In the genomic region with DNA sequence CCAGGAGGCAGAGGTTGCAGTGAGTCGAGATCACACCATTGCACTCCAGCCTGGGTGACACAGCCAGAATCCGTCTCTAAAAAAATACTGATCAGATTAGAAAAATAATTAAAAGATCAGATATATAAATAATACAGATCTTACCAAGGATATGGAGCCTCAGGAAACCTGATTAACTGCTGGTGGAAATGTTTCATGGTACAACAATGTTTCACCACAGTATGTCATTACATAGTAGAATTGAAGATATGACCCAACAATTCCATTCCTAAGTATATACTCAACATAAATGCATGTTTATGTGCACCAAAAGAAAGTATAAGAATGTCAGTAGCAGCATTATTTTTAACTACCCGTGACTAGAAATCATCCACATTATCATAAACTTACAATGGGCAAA, we compare ENCODE assay signal across 23 cellular contexts. TPM values are rescaled to one million over a fixed set of nuclear protein-coding genes. Genes with fewer than 3 reads are reported as not detected.
DNase-seq lines count a peak whose midpoint lies in the region; ATAC-seq and TF ChIP-seq lines count a peak whose summit lies in the region.
"Had no signal": no experiment of that assay in that cellular context is flagged by ENCODE, and none has a peak within 500 bp of the region (broad histone marks: within the 10 kb centered on the region; RNA-seq: fewer than 3 reads in every experiment).

No MANE protein-coding gene starts in this region.

- H3K9me1 ChIP-seq in IMR-90 (ENCODE audit: insufficient read depth, low read length) = no peaks in the 10 kb centered on the region

- no peak overlapping the region for H2BK12ac ChIP-seq in trophoblast cell (ENCODE audit: low read length)

- H3K27ac Mint-ChIP-seq in stimulated activated memory B cell treated with anti-CD40 and anti-IgM and Interleukin-4, amounts not matched to agents 10 μg/mL and 1 μg/mL and 100 μg/mL, for 72 hours = no peak overlapping the region
- H3K27ac Mint-ChIP-seq: CD14-positive monocyte; CD4-positive, alpha-beta T cell had no signal

- no peak overlapping the region for H3K56ac ChIP-seq in IMR-90 (ENCODE audit: extremely low read depth, insufficient read depth, low read length)

- no peaks in the 10 kb centered on the region for H3K27me3 ChIP-seq in IMR-90 (ENCODE audit: control insufficient read depth, insufficient read depth, low read length)
- H3K27me3 ChIP-seq in trophoblast cell (ENCODE audit: insufficient read depth, low read length) = no peaks in the 10 kb centered on the region
- no peaks in the 10 kb centered on the region for H3K27me3 ChIP-seq in brain microvascular endothelial cell (replicated peaks)
- H3K27me3 ChIP-seq: BE2C; BLaER1 treated with 17β-estradiol and CSF1 and Interleukin-3, amounts not matched to agents 10 nM and 100 nM had no signal

- TF ChIP-seq CTCF in IMR-90 (conservative IDR thresholded peaks at IDR 0.05; ENCODE audit: low read depth, low read length) (no peak), brain microvascular endothelial cell (IDR thresholded peaks at IDR 0.05; ENCODE audit: low read depth, low read length, missing control alignments) (no peak)

- H3K23ac ChIP-seq in IMR-90 (ENCODE audit: low read depth, low read length) (no peak overlapping the region), trophoblast cell (ENCODE audit: low read length) (no peak overlapping the region)

- peaks cover 5% of the 10 kb centered on the region for H3K4me1 Mint-ChIP-seq in stimulated activated memory B cell treated with anti-CD40 and anti-IgM and Interleukin-4, amounts not matched to agents 10 μg/mL and 1 μg/mL and 100 μg/mL, for 72 hours

- H4K12ac ChIP-seq in trophoblast cell (ENCODE audit: low read depth, low read length) = no peak overlapping the region

- H2BK120ac ChIP-seq in IMR-90 (ENCODE audit: low read depth, low read length) (no peak overlapping the region), trophoblast cell (ENCODE audit: insufficient read depth, low read length, poor library complexity) (no peak overlapping the region)

- TF ChIP-seq POLR2A in IMR-90 (IDR thresholded peaks at IDR 0.05; ENCODE audit: low read depth, low read length) = no peak

- in situ Hi-C loops in IMR-90 (cut with MboI; ENCODE audit: low sequenced_read_pairs) = no loop called here
- in situ Hi-C loops in brain microvascular endothelial cell (cut with HindIII; ENCODE audit: low pct_ligation_motif_present, low sequenced_read_pairs) = no loop called here

- H4K8ac ChIP-seq in IMR-90 (ENCODE audit: low read depth in 2 of 2, low read length in 2 of 2) (no peak overlapping the region), trophoblast cell (ENCODE audit: low read depth, low read length) (no peak overlapping the region)

- DNase-seq in EH (ENCODE audit: low read depth) (peak; percentile 25), ELR (ENCODE audit: low read depth) (peak; percentile 56), IMR-90 (peak; percentile 5), trophoblast cell (peak; percentile 51 to 91), brain microvascular endothelial cell (no peak)
- DNase-seq: 8988T; ACHN; AML-193; BE2C; Calu3; CD4-positive, alpha-beta T cell; CD8-positive, alpha-beta memory T cell; DMS53; DMS79 treated with DMSO at 0.1 percent for 48 hours; GF-D8; H7; HCEC 1CT had no signal

- H4K5ac ChIP-seq in IMR-90 (ENCODE audit: low read depth, low read length) = no peak overlapping the region

- no peak overlapping the region for H2BK15ac ChIP-seq in IMR-90 (ENCODE audit: low read depth, low read length)

- H3K27me3 Mint-ChIP-seq in stimulated activated memory B cell treated with anti-CD40 and anti-IgM and Interleukin-4, amounts not matched to agents 10 μg/mL and 1 μg/mL and 100 μg/mL, for 72 hours = no peaks in the 10 kb centered on the region

- no peaks in the 10 kb centered on the region for H3K79me2 ChIP-seq in trophoblast cell (ENCODE audit: control insufficient read depth, insufficient read depth, low read length, poor library complexity)

- H3K36me3 Mint-ChIP-seq in stimulated activated memory B cell treated with anti-CD40 and anti-IgM and Interleukin-4, amounts not matched to agents 10 μg/mL and 1 μg/mL and 100 μg/mL, for 72 hours = peaks cover 12% of the 10 kb centered on the region

- H3K79me1 ChIP-seq in IMR-90 (ENCODE audit: low read depth in 1 of 2, low read length in 2 of 2) (no peaks in the 10 kb centered on the region), trophoblast cell (ENCODE audit: low read length) (no peaks in the 10 kb centered on the region)

- H3K4me2 ChIP-seq in IMR-90 (ENCODE audit: low read depth, low read length) (no peak overlapping the region), trophoblast cell (ENCODE audit: low read length) (no peak overlapping the region)
- H3K4me2 ChIP-seq: A549; BLaER1 treated with 17β-estradiol and CSF1 and Interleukin-3, amounts not matched to agents 10 nM and 100 nM had no signal

- BruUV-seq in IMR-90 (replicated peaks; lab: Mats Ljungman, UMichigan) = no TSS peak

- dilution Hi-C loops in IMR-90 (cut with HindIII; ENCODE audit: low sequenced_read_pairs, unreplicated experiment) = no loop called here

- peaks cover 9% of the 10 kb centered on the region for H3K9me3 Mint-ChIP-seq in stimulated activated memory B cell treated with anti-CD40 and anti-IgM and Interleukin-4, amounts not matched to agents 10 μg/mL and 1 μg/mL and 100 μg/mL, for 72 hours

- H3K14ac ChIP-seq in IMR-90 (replicated peaks; ENCODE audit: low read depth, low read length) (no peak overlapping the region), trophoblast cell (ENCODE audit: low read length) (no peak overlapping the region)

- H2BK5ac ChIP-seq in IMR-90 (ENCODE audit: low read depth, low read length, poor library complexity, severe bottlenecking) (no peak overlapping the region), trophoblast cell (ENCODE audit: low read depth, low read length, poor library complexity) (no peak overlapping the region)

- CTCF ChIA-PET in IMR-90 (lab: Yijun Ruan, JAX) = no interaction called here

- H3K4me1 ChIP-seq in IMR-90 (ENCODE audit: control insufficient read depth, insufficient read depth, low read length) = no peaks in the 10 kb centered on the region
- H3K4me1 ChIP-seq in trophoblast cell (ENCODE audit: control insufficient read depth in 1 of 2, insufficient read depth in 2 of 2, low read length in 2 of 2) = peaks cover 2 to 3% of the 10 kb centered on the region in 2 experiments
- H3K4me1 ChIP-seq: BE2C had no signal

- H2AK9ac ChIP-seq in IMR-90 (replicated peaks; ENCODE audit: low read depth, low read length, poor library complexity) = no peak overlapping the region

- POLR2A ChIA-PET in IMR-90 (lab: Charles Lee; ENCODE audit: unreplicated experiment) = no interaction called here

- H3K36me3 ChIP-seq in IMR-90 (ENCODE audit: control insufficient read depth, insufficient read depth, low read length) = no peaks in the 10 kb centered on the region
- H3K36me3 ChIP-seq in trophoblast cell (ENCODE audit: control insufficient read depth in 1 of 2, insufficient read depth in 2 of 2, low read length in 2 of 2) = no peaks in the 10 kb centered on the region
- H3K36me3 ChIP-seq in brain microvascular endothelial cell (replicated peaks) = no peaks in the 10 kb centered on the region
- H3K36me3 ChIP-seq: BE2C had no signal

- H3K9me3 ChIP-seq in IMR-90 (ENCODE audit: control insufficient read depth, insufficient read depth, low read length) = no peaks in the 10 kb centered on the region
- no peaks in the 10 kb centered on the region for H3K9me3 ChIP-seq in trophoblast cell (ENCODE audit: insufficient read depth, low read depth, low read length)
- H3K9me3 ChIP-seq: BE2C had no signal

- H4K20me1 ChIP-seq in IMR-90 (ENCODE audit: insufficient read depth, low read length) = no peaks in the 10 kb centered on the region
- H4K20me1 ChIP-seq: BLaER1 treated with 17β-estradiol and CSF1 and Interleukin-3, amounts not matched to agents 10 nM and 100 nM had no signal

- H3K4ac ChIP-seq in IMR-90 (ENCODE audit: low read depth, low read length) (no peak overlapping the region), trophoblast cell (ENCODE audit: low read depth, low read length) (no peak overlapping the region)

- H2BK20ac ChIP-seq in IMR-90 (ENCODE audit: low read depth, low read length) = no peak overlapping the region

- no peak overlapping the region for H2AK5ac ChIP-seq in IMR-90 (ENCODE audit: low read depth, low read length)
- H2AK5ac ChIP-seq in trophoblast cell (ENCODE audit: low read length) = no peak overlapping the region

- no CpG with 5 or more reads among the region's 3 CpGs for WGBS in IMR-90 (ENCODE audit: extremely low coverage in 2 of 2, insufficient read length in 1 of 2), 2 experiments
- WGBS in trophoblast cell (ENCODE audit: extremely low coverage, insufficient coverage, insufficient read length) = no CpG with 5 or more reads among the region's 3 CpGs

- no peak overlapping the region for H3K9ac ChIP-seq in IMR-90 (ENCODE audit: low read depth, low read length)
- no peak overlapping the region for H3K9ac ChIP-seq in trophoblast cell (ENCODE audit: low read length)
- H3K9ac ChIP-seq: BLaER1 treated with 17β-estradiol and CSF1 and Interleukin-3, amounts not matched to agents 10 nM and 100 nM had no signal

- no peak overlapping the region for H3K18ac ChIP-seq in IMR-90 (ENCODE audit: low read depth, low read length)
- no peak overlapping the region for H3K18ac ChIP-seq in trophoblast cell (ENCODE audit: low read length)

- no peak overlapping the region for H3K4me3 Mint-ChIP-seq in stimulated activated memory B cell treated with anti-CD40 and anti-IgM and Interleukin-4, amounts not matched to agents 10 μg/mL and 1 μg/mL and 100 μg/mL, for 72 hours
- H3K4me3 Mint-ChIP-seq: CD14-positive monocyte; CD4-positive, alpha-beta T cell; CD8-positive, alpha-beta memory T cell had no signal

- ATAC-seq in IMR-90 (ENCODE audit: low read depth) (no peak), GM21825 (IDR thresholded peaks at IDR 0.05; ENCODE audit: unreplicated experiment) (no peak)
- ATAC-seq in stimulated activated memory B cell treated with anti-CD40 and anti-IgM and Interleukin-4, amounts not matched to agents 10 μg/mL and 1 μg/mL and 100 μg/mL, for 72 hours = no peak
- ATAC-seq: A549 had no signal

- no peak for TF ChIP-seq RAD21 in IMR-90 (IDR thresholded peaks at IDR 0.05; ENCODE audit: low read length)

- no peak overlapping the region for H4K91ac ChIP-seq in IMR-90 (ENCODE audit: insufficient read depth, low read depth, low read length)
- H4K91ac ChIP-seq in trophoblast cell (ENCODE audit: low read depth, low read length) = no peak overlapping the region

- intact Hi-C loops in IMR-90 (cut with micrococcal nuclease) = no loop called here

- no peak overlapping the region for H3K27ac ChIP-seq in IMR-90 (ENCODE audit: insufficient read depth, low read length)
- H3K27ac ChIP-seq in trophoblast cell (ENCODE audit: low read depth, low read length) = no peak overlapping the region
- H3K27ac ChIP-seq in brain microvascular endothelial cell = no peak overlapping the region
- H3K27ac ChIP-seq: A549; BLaER1 treated with 17β-estradiol and CSF1 and Interleukin-3, amounts not matched to agents 10 nM and 100 nM had no signal

- H2AFZ ChIP-seq in IMR-90 (replicated peaks; ENCODE audit: low read length, poor library complexity) (no peak overlapping the region), trophoblast cell (ENCODE audit: insufficient read depth, low read length, poor library complexity) (no peak overlapping the region)

- H3K4me3 ChIP-seq in IMR-90 (ENCODE audit: insufficient read depth, low read depth, low read length) (no peak overlapping the region), trophoblast cell (ENCODE audit: low read depth, low read length) (no peak overlapping the region), brain microvascular endothelial cell (ENCODE audit: low read depth, low read length) (no peak overlapping the region)
- H3K4me3 ChIP-seq: A549; BLaER1 treated with 17β-estradiol and CSF1 and Interleukin-3, amounts not matched to agents 10 nM and 100 nM had no signal

RNA-seq across cellular contexts. Expression of gene CD53, which starts 41.7 kb away (rescaled TPM):
- total RNA-seq in IMR-90 (2012; rRNA removed) = not detected in 2 replicates
- polyA plus RNA-seq in IMR-90 (2012; rRNA removed) = not detected in 2 replicates
- polyA plus RNA-seq in IMR-90 (2012; cell fraction: cytosol; rRNA removed) = not detected in 2 replicates
- not detected in 2 replicates for polyA plus RNA-seq in IMR-90 (2012; cell fraction: nucleus; rRNA removed; ENCODE audit: low replicate concordance)
- polyA plus RNA-seq in trophoblast cell (2013) = 0.04 TPM in 2 replicates
- total RNA-seq: Calu3, G401 had no signal
- polyA plus RNA-seq: A549 had no signal

RNA-seq across cellular contexts. Expression of gene LRIF1, which starts 49.0 kb away (rescaled TPM):
- total RNA-seq in IMR-90 (2012; rRNA removed) = 6.8 and 13.1 TPM in 2 replicates
- 5.4 and 6.4 TPM in 2 replicates for polyA plus RNA-seq in IMR-90 (2012; rRNA removed)
- 0.81 and 1.4 TPM in 2 replicates for polyA plus RNA-seq in IMR-90 (2012; cell fraction: cytosol; rRNA removed)
- 0.71 and 3.3 TPM in 2 replicates for polyA plus RNA-seq in IMR-90 (2012; cell fraction: nucleus; rRNA removed; ENCODE audit: low replicate concordance)
- 22.1 and 22.6 TPM in 2 replicates for polyA plus RNA-seq in trophoblast cell (2013)
